7 cellular contexts compared by ENCODE assay signal in genomic region chr1:16645044-16645882, GRCh38. TPM values are rescaled to one million over a fixed set of nuclear protein-coding genes. Genes with fewer than 3 reads are reported as not detected.
DNase-seq lines count a peak whose midpoint lies in the region; ATAC-seq and TF ChIP-seq lines count a peak whose summit lies in the region.
"Not testable (repeated sequence)": the region's sequence is repeated elsewhere in the genome, so short reads cannot be mapped to it uniquely, and the experiment has no call there.

No MANE protein-coding gene starts in this region.

- H3K27me3 Mint-ChIP-seq in activated naive CD4-positive, alpha-beta T cell treated with anti-CD3 and anti-CD28 coated beads for 36 hours (ENCODE audit: low read depth) = not testable (repeated sequence)

- H3K79me2 ChIP-seq in PC-9 (ENCODE audit: low read depth) = peaks cover 30% of the 10 kb centered on the region

- H3K4me1 ChIP-seq in PC-9 (replicated peaks; ENCODE audit: insufficient read depth) (peaks cover 17% of the 10 kb centered on the region), left lung (peaks cover 20 to 37% of the 10 kb centered on the region in 2 donors)

- H4K20me1 ChIP-seq in PC-9 (ENCODE audit: insufficient read depth) = not testable (repeated sequence)

- not testable (repeated sequence) for H3K4me1 Mint-ChIP-seq in activated naive CD4-positive, alpha-beta T cell treated with anti-CD3 and anti-CD28 coated beads for 36 hours (ENCODE audit: low read depth)

- not testable (repeated sequence) for H3K36me3 Mint-ChIP-seq in activated naive CD4-positive, alpha-beta T cell treated with anti-CD3 and anti-CD28 coated beads for 36 hours (ENCODE audit: low read depth)

- not testable (repeated sequence) for H3K27me3 ChIP-seq in PC-9 (ENCODE audit: insufficient read depth, low read depth)
- H3K27me3 ChIP-seq in left lung = peaks cover 0 to 28% of the 10 kb centered on the region in 2 donors

- BruUV-seq in PC-9 (replicated peaks; lab: Mats Ljungman, UMichigan) = TSS peak; percentile 98

- H2AFZ ChIP-seq in PC-9 = peak overlapping the region; percentile 97

- peak; percentile 2 for ATAC-seq in GM18517 (IDR thresholded peaks at IDR 0.05; ENCODE audit: unreplicated experiment)
- peak; percentile 3 for ATAC-seq in HG03060 (IDR thresholded peaks at IDR 0.05; ENCODE audit: low read depth, unreplicated experiment)
- peak; percentile 5 for ATAC-seq in left lung

- H3K27ac ChIP-seq in PC-9 (peak overlapping the region; percentile 49), epithelial cell of prostate (peak overlapping the region; percentile 32), left lung (peak overlapping the region; percentile 71 to 78)

- peak overlapping the region; percentile 90 for H3K4me3 ChIP-seq in PC-9
- peak overlapping the region; percentile 60 to 74 for H3K4me3 ChIP-seq in left lung
- peak overlapping the region; percentile 81 for H3K4me3 ChIP-seq in retinal pigment epithelial cell (ENCODE audit: low read length)

- not testable (repeated sequence) for H3K9me3 Mint-ChIP-seq in activated naive CD4-positive, alpha-beta T cell treated with anti-CD3 and anti-CD28 coated beads for 36 hours

- not testable (repeated sequence) for H3F3A ChIP-seq in PC-9 (ENCODE audit: insufficient read depth, low read depth)

- POLR2A ChIA-PET in PC-9 (lab: Charles Lee; ENCODE audit: unreplicated experiment) = not testable (repeated sequence)

- peak overlapping the region; percentile 87 for H3K4me2 ChIP-seq in PC-9

- H3K4me3 Mint-ChIP-seq in activated naive CD4-positive, alpha-beta T cell treated with anti-CD3 and anti-CD28 coated beads for 36 hours = not testable (repeated sequence)

- intact Hi-C loops in PC-9 (cut with micrococcal nuclease; ENCODE audit: unreplicated experiment) = loop anchor here (2.0 kb wide), 1 partner anchor 32 kb away; the partner anchor contains the start of gene NBPF1
- intact Hi-C loops in activated naive CD4-positive, alpha-beta T cell treated with anti-CD3 and anti-CD28 coated beads for 36 hours (cut with micrococcal nuclease); left lung (cut with DNase I): not testable (repeated sequence)

- not testable (repeated sequence) for H3K9me3 ChIP-seq in PC-9 (ENCODE audit: insufficient read depth, low read depth); left lung

- not testable (repeated sequence) for TF ChIP-seq CTCF in PC-9 (conservative IDR thresholded peaks at IDR 0.05); left lung (IDR thresholded peaks at IDR 0.05); retinal pigment epithelial cell (conservative IDR thresholded peaks at IDR 0.05; ENCODE audit: low read depth, low read length)

- peak in 1 of 2 experiments; percentile 9 for DNase-seq in PC-9
- peak; percentile 10 for DNase-seq in activated naive CD4-positive, alpha-beta T cell treated with anti-CD3 and anti-CD28 coated beads for 36 hours
- DNase-seq in epithelial cell of prostate (ENCODE audit: low read depth, low spot score); retinal pigment epithelial cell (ENCODE audit: low read depth): not testable (repeated sequence)
- DNase-seq in left lung = peak; percentile 43 to 84

- CTCF ChIA-PET in PC-9 (lab: Charles Lee); activated naive CD4-positive, alpha-beta T cell treated with anti-CD3 and anti-CD28 coated beads for 36 hours (lab: Charles Lee): not testable (repeated sequence)

- not testable (repeated sequence) for H3K36me3 ChIP-seq in PC-9 (ENCODE audit: low read depth); left lung

- H3K9me2 ChIP-seq in PC-9 (ENCODE audit: insufficient read depth) = not testable (repeated sequence)

- H3K27ac Mint-ChIP-seq in activated naive CD4-positive, alpha-beta T cell treated with anti-CD3 and anti-CD28 coated beads for 36 hours = not testable (repeated sequence)

RNA-seq across cellular contexts. Expression of gene RNU1-3, which starts 21.5 kb away (rescaled TPM):
- total RNA-seq in PC-9 (2021) (1,333 and 3,235 TPM in 2 replicates), left lung (1,000 to 10,000 TPM; 2,748 to 3,444 TPM)
- total RNA-seq in activated naive CD4-positive, alpha-beta T cell treated with anti-CD3 and anti-CD28 coated beads for 36 hours = 1,000 to 10,000 TPM; 1,341 to 1,386 TPM

RNA-seq across cellular contexts. Expression of gene NBPF1, which starts 31.9 kb away (rescaled TPM):
- total RNA-seq in PC-9 (2021) (45.4 and 45.6 TPM in 2 replicates), left lung (10 to 100 TPM; 35.2 to 40.1 TPM)
- 1 to 10 TPM; 1.6 to 1.9 TPM for total RNA-seq in activated naive CD4-positive, alpha-beta T cell treated with anti-CD3 and anti-CD28 coated beads for 36 hours

Comparison
In these comparisons a context has a peak if more than half of its experiments do, and no peak if none do; other contexts are left out.
1. RNA of gene NBPF1, which starts 31.9 kb away (total RNA-seq): 45.4 to 45.6 TPM in PC-9 and 35.2 to 40.1 TPM in left lung; 1.6 to 1.9 TPM in activated naive CD4-positive, alpha-beta T cell treated with anti-CD3 and anti-CD28 coated beads for 36 hours; every median in the first group is over 10 times any median in the second.
2. Peak in every context shown above with its lines, with median percentiles within 50 percentile points of each other: ATAC-seq, H3K27ac ChIP-seq and H3K4me3 ChIP-seq.